7 cellular contexts compared by ENCODE assay signal in the genomic region with DNA sequence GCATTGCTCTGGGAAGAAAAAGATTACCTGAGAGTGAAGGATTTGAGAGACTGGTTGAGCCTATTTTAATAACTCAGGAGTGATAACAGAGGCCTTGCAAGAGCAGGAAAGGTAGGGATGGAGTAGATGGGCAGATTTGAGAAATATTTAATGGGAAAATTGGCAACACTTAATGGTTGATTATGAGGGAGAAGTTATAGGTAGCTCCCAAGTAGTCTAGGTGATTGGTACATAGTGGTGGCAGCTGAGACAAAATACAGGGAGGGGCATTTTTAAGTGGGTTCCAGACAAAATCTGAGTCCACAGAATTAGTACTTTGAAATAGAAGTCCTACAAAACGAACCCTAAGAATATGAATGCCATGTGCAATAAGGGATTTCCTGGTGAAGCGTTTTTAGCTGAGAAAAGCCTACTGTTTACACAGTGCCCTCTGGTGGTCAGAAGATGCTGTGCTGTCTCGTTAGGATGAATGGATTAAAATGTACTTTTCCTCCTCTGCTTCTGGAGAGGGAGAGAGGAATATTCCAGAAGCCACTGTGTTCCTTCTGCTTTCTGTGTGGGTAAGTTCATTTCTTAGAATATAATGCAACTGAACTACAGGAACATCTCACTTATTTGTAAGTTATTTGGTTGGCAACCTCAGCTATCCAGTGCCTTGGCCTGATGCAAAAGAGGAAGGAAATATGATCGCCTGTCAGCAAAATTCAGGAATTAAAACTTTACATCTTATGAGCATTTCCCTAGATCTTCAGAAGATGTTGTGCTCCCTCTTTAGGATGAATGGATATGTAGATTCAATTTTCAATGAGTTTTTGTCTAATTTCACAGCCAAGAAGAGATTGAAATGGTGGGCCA. TPM values are rescaled to one million over a fixed set of nuclear protein-coding genes. Genes with fewer than 3 reads are reported as not detected.
DNase-seq lines count a peak whose midpoint lies in the region; ATAC-seq and TF ChIP-seq lines count a peak whose summit lies in the region.

No MANE protein-coding gene starts in this region.

- WGBS in adrenal gland, 4 donors: 17 to 20% (median 18%) methylated on average over 4 of the region's 4 CpGs

- no peaks in the 10 kb centered on the region for H3K9me3 ChIP-seq in adrenal gland (replicated peaks in 1 of 3)

- peak overlapping the region in 2 of 5 donors; percentile 6 to 39 for H3K27ac ChIP-seq in adrenal gland

- H3K27me3 ChIP-seq in adrenal gland: no peaks in the 10 kb centered on the region

- peak in 1 of 2 donors; percentile 63 for ATAC-seq in left cardiac atrium
- no peak for ATAC-seq in HG03460 (IDR thresholded peaks at IDR 0.05; ENCODE audit: unreplicated experiment)

- H3K4me3 ChIP-seq in adrenal gland: no peak overlapping the region

- no peaks in the 10 kb centered on the region for H3K36me3 ChIP-seq in adrenal gland (replicated peaks in 1 of 2)

- intact Hi-C loops in adrenal gland (cut with DNase I): no loop called here
- intact Hi-C loops in left cardiac atrium (cut with DNase I): no loop called here

- TF ChIP-seq POLR2A in adrenal gland (IDR thresholded peaks at IDR 0.05): no peak

- peaks cover 16 to 77% of the 10 kb centered on the region in 2 donors for H3K4me1 ChIP-seq in adrenal gland (replicated peaks in 1 of 2)

- TF ChIP-seq CTCF in GM12873 (IDR thresholded peaks at IDR 0.05; ENCODE audit: insufficient read depth, low read depth, low read length, missing control alignments) (peak; percentile 89), adrenal gland (IDR thresholded peaks at IDR 0.05) (peak; percentile 80 to 95 (median 86))

- DNase-seq in NCI-H1436 (lab: John Stamatoyannopoulos, UW): peak; percentile 63
- peak; percentile 17 to 77 for DNase-seq in SW 1271 (lab: John Stamatoyannopoulos, UW)
- DNase-seq in adrenal gland: peak; percentile 53 to 90 (median 69)
- DNase-seq in left cardiac atrium: peak; percentile 55
- peak; percentile 58 for DNase-seq in retina

RNA-seq across cellular contexts. Expression of a gene that starts 6.5 kb away (rescaled TPM):
- 10 to 100 TPM; 19.8 to 37.2 (median 30.9) TPM for total RNA-seq in adrenal gland
- 10 to 100 TPM; 15.1 to 25.9 (median 19.4) TPM for polyA plus RNA-seq in adrenal gland
- 10 to 100 TPM; 23.2 to 23.7 TPM for total RNA-seq in left cardiac atrium

RNA-seq across cellular contexts. Expression of a gene that starts 7.4 kb away (rescaled TPM):
- total RNA-seq in adrenal gland (10 to 100 TPM in 6 of 8 donors, 1 to 10 TPM in 2; 4.4 to 17.2 (median 13.0) TPM), left cardiac atrium (10 to 100 TPM; 10.6 to 11.9 TPM)
- polyA plus RNA-seq in adrenal gland: 10 to 100 TPM in 1 of 3 donors, 1 to 10 TPM in 2; 5.7 to 11.6 (median 9.5) TPM

RNA-seq across cellular contexts. Expression of a gene that starts 29.5 kb away (rescaled TPM):
- total RNA-seq in adrenal gland (10 to 100 TPM in 5 of 8 donors, 1 to 10 TPM in 3; 5.2 to 74.6 (median 16.6) TPM), left cardiac atrium (10 to 100 TPM; 29.8 to 54.2 TPM)
- 1 to 10 TPM; 3.4 to 7.2 (median 5.1) TPM for polyA plus RNA-seq in adrenal gland

RNA-seq across cellular contexts. Expression of a gene that starts 38.7 kb away (rescaled TPM):
- total RNA-seq in adrenal gland (1 to 10 TPM in 3 of 8 donors, under 1 TPM in 5; 0.27 to 1.5 (median 0.78) TPM), left cardiac atrium (under 1 TPM; 0.38 to 0.47 TPM)
- polyA plus RNA-seq in adrenal gland: 1 to 10 TPM in 1 of 3 donors, under 1 TPM in 2; 0.67 to 2.2 (median 0.90) TPM

RNA-seq across cellular contexts. Expression of a gene that starts 45.8 kb away (rescaled TPM):
- total RNA-seq in adrenal gland: under 1 TPM; 0.06 to 0.74 (median 0.26) TPM
- polyA plus RNA-seq in adrenal gland: under 1 TPM; 0.10 to 0.38 (median 0.16) TPM
- total RNA-seq in left cardiac atrium: under 1 TPM; 0.26 to 0.27 TPM
